In the genomic region with DNA sequence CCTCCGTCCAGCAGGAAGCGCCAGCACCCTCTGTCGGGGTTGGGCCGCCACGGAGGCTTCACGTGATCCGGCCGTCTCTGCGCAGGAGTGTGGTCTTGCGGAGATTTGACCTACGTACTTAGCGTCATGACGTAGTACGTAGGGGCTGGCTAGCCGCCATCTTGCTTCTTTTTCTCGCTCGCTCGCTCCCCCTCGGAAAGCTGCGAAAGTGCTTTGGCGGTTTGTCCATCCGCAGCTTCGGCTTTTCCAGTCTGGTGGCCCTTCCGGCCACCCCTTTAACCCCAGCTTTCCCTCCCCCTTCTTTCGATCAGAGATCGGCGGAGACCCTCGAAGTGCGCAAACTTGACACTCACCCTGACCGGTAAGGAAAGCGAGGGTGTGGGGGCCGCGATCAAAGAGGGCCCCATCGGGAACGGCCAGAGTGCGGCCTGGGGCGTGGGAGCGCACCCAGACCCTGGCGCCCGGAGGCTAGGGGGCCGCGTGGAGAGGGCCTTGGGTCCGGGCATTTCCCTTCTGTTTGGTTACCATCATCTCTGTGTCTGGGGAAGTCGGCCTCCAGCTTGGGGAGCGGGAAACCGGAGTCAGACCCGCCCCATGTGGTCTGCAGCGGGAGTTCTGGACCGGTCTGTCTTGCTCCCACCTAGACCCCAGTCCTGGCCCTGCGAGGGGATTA, we compare ENCODE assay signal across 1 cellular context.
A peak's percentile ranks its signal among the peaks of the same experiment; 100 is the strongest.
TF ChIP-seq lines count a peak whose summit lies in the region.

A gene (plus strand): TSS at position 156 of the 673 bp plus-strand sequence. CDS start 26,559 bp downstream, outside the sequence.

TF ChIP-seq in GM12878, 131 proteins besides CTCF, POLR2A, EP300 and RAD21 (continued from another document and continues in another):
- TF ChIP-seq, protein P1, sequence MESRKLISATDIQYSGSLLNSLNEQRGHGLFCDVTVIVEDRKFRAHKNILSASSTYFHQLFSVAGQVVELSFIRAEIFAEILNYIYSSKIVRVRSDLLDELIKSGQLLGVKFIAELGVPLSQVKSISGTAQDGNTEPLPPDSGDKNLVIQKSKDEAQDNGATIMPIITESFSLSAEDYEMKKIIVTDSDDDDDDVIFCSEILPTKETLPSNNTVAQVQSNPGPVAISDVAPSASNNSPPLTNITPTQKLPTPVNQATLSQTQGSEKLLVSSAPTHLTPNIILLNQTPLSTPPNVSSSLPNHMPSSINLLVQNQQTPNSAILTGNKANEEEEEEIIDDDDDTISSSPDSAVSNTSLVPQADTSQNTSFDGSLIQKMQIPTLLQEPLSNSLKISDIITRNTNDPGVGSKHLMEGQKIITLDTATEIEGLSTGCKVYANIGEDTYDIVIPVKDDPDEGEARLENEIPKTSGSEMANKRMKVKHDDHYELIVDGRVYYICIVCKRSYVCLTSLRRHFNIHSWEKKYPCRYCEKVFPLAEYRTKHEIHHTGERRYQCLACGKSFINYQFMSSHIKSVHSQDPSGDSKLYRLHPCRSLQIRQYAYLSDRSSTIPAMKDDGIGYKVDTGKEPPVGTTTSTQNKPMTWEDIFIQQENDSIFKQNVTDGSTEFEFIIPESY (IDR thresholded peaks at IDR 0.05): no peak
- TF ChIP-seq, protein P2, sequence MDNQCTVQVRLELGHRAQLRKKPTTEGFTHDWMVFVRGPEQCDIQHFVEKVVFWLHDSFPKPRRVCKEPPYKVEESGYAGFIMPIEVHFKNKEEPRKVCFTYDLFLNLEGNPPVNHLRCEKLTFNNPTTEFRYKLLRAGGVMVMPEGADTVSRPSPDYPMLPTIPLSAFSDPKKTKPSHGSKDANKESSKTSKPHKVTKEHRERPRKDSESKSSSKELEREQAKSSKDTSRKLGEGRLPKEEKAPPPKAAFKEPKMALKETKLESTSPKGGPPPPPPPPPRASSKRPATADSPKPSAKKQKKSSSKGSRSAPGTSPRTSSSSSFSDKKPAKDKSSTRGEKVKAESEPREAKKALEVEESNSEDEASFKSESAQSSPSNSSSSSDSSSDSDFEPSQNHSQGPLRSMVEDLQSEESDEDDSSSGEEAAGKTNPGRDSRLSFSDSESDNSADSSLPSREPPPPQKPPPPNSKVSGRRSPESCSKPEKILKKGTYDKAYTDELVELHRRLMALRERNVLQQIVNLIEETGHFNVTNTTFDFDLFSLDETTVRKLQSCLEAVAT (IDR thresholded peaks at IDR 0.05): peak; percentile 67; the same call in 1 of the 2 replicates
- TF ChIP-seq, protein P3, sequence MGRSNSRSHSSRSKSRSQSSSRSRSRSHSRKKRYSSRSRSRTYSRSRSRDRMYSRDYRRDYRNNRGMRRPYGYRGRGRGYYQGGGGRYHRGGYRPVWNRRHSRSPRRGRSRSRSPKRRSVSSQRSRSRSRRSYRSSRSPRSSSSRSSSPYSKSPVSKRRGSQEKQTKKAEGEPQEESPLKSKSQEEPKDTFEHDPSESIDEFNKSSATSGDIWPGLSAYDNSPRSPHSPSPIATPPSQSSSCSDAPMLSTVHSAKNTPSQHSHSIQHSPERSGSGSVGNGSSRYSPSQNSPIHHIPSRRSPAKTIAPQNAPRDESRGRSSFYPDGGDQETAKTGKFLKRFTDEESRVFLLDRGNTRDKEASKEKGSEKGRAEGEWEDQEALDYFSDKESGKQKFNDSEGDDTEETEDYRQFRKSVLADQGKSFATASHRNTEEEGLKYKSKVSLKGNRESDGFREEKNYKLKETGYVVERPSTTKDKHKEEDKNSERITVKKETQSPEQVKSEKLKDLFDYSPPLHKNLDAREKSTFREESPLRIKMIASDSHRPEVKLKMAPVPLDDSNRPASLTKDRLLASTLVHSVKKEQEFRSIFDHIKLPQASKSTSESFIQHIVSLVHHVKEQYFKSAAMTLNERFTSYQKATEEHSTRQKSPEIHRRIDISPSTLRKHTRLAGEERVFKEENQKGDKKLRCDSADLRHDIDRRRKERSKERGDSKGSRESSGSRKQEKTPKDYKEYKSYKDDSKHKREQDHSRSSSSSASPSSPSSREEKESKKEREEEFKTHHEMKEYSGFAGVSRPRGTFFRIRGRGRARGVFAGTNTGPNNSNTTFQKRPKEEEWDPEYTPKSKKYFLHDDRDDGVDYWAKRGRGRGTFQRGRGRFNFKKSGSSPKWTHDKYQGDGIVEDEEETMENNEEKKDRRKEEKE (IDR thresholded peaks at IDR 0.05): no peak
- TF ChIP-seq, protein P4, sequence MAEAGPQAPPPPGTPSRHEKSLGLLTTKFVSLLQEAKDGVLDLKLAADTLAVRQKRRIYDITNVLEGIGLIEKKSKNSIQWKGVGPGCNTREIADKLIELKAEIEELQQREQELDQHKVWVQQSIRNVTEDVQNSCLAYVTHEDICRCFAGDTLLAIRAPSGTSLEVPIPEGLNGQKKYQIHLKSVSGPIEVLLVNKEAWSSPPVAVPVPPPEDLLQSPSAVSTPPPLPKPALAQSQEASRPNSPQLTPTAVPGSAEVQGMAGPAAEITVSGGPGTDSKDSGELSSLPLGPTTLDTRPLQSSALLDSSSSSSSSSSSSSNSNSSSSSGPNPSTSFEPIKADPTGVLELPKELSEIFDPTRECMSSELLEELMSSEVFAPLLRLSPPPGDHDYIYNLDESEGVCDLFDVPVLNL (IDR thresholded peaks at IDR 0.05; ENCODE audit: low read depth, low read length): no peak
- TF ChIP-seq BMI1 (IDR thresholded peaks at IDR 0.05; ENCODE audit: borderline replicate concordance) (no peak), POLR2AphosphoS2 (IDR thresholded peaks at IDR 0.05; ENCODE audit: low read depth, low read length) (no peak), CREB1 (IDR thresholded peaks at IDR 0.05; ENCODE audit: low read depth) (peak; percentile 94), NR2F1 (conservative IDR thresholded peaks at IDR 0.05) (peak; percentile 41), SUZ12 (IDR thresholded peaks at IDR 0.05; ENCODE audit: unreplicated experiment) (no peak), BCL11A (IDR thresholded peaks at IDR 0.05; ENCODE audit: low read depth, low read length) (peak; percentile 41; the same call in 1 of the 2 replicates), PAX5 (IDR thresholded peaks at IDR 0.05; ENCODE audit: borderline replicate concordance, low read depth, low read length) (no peak), NR2C1 (IDR thresholded peaks at IDR 0.05) (peak; percentile 70), HDAC6 (IDR thresholded peaks at IDR 0.05; ENCODE audit: unreplicated experiment) (no peak), MXI1 (IDR thresholded peaks at IDR 0.05; ENCODE audit: low read depth, low read length) (peak; percentile 63), CBFB (IDR thresholded peaks at IDR 0.05; ENCODE audit: low read depth) (peak; percentile 42; the same call in 1 of the 2 replicates), EED (IDR thresholded peaks at IDR 0.05; ENCODE audit: low read depth) (peak; percentile 24; the same call in 1 of the 2 replicates), SMARCA5 (IDR thresholded peaks at IDR 0.05) (peak; percentile 36), FOXM1 (IDR thresholded peaks at IDR 0.05; ENCODE audit: low read depth, low read length) (peak; percentile 32; the same call in 1 of the 2 replicates), PAX8 (IDR thresholded peaks at IDR 0.05) (no peak), NFYA (IDR thresholded peaks at IDR 0.05; ENCODE audit: borderline replicate concordance, low read depth, low read length) (no peak), STAT3 (IDR thresholded peaks at IDR 0.05; ENCODE audit: low read depth, low read length) (no peak), RAD51 (IDR thresholded peaks at IDR 0.05) (peak; percentile 98), BHLHE40 (IDR thresholded peaks at IDR 0.05; ENCODE audit: borderline replicate concordance in 1 of 2, low read depth in 2 of 2, low read length in 1 of 2) (peak; percentile 100)
- TF ChIP-seq, protein P5, sequence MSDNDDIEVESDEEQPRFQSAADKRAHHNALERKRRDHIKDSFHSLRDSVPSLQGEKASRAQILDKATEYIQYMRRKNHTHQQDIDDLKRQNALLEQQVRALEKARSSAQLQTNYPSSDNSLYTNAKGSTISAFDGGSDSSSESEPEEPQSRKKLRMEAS (IDR thresholded peaks at IDR 0.05; ENCODE audit: low read depth, low read length): peak; percentile 92
- TF ChIP-seq, protein P6, sequence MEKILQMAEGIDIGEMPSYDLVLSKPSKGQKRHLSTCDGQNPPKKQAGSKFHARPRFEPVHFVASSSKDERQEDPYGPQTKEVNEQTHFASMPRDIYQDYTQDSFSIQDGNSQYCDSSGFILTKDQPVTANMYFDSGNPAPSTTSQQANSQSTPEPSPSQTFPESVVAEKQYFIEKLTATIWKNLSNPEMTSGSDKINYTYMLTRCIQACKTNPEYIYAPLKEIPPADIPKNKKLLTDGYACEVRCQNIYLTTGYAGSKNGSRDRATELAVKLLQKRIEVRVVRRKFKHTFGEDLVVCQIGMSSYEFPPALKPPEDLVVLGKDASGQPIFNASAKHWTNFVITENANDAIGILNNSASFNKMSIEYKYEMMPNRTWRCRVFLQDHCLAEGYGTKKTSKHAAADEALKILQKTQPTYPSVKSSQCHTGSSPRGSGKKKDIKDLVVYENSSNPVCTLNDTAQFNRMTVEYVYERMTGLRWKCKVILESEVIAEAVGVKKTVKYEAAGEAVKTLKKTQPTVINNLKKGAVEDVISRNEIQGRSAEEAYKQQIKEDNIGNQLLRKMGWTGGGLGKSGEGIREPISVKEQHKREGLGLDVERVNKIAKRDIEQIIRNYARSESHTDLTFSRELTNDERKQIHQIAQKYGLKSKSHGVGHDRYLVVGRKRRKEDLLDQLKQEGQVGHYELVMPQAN (conservative IDR thresholded peaks at IDR 0.05): peak; percentile 82
- TF ChIP-seq, protein P7, sequence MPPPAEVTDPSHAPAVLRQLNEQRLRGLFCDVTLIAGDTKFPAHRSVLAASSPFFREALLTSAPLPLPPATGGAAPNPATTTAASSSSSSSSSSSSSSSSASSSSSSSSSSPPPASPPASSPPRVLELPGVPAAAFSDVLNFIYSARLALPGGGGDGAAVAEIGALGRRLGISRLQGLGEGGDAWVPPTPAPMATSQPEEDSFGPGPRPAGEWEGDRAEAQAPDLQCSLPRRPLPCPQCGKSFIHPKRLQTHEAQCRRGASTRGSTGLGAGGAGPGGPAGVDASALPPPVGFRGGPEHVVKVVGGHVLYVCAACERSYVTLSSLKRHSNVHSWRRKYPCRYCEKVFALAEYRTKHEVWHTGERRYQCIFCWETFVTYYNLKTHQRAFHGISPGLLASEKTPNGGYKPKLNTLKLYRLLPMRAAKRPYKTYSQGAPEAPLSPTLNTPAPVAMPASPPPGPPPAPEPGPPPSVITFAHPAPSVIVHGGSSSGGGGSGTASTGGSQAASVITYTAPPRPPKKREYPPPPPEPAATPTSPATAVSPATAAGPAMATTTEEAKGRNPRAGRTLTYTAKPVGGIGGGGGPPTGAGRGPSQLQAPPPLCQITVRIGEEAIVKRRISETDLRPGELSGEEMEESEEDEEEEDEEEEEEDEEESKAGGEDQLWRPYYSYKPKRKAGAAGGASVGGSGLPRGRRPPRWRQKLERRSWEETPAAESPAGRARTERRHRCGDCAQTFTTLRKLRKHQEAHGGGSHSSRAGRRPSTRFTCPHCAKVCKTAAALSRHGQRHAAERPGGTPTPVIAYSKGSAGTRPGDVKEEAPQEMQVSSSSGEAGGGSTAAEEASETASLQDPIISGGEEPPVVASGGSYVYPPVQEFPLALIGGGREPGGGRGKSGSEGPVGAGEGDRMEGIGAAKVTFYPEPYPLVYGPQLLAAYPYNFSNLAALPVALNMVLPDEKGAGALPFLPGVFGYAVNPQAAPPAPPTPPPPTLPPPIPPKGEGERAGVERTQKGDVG (CRISPR knock-in tag; IDR thresholded peaks at IDR 0.05): no peak
- TF ChIP-seq, protein P8, sequence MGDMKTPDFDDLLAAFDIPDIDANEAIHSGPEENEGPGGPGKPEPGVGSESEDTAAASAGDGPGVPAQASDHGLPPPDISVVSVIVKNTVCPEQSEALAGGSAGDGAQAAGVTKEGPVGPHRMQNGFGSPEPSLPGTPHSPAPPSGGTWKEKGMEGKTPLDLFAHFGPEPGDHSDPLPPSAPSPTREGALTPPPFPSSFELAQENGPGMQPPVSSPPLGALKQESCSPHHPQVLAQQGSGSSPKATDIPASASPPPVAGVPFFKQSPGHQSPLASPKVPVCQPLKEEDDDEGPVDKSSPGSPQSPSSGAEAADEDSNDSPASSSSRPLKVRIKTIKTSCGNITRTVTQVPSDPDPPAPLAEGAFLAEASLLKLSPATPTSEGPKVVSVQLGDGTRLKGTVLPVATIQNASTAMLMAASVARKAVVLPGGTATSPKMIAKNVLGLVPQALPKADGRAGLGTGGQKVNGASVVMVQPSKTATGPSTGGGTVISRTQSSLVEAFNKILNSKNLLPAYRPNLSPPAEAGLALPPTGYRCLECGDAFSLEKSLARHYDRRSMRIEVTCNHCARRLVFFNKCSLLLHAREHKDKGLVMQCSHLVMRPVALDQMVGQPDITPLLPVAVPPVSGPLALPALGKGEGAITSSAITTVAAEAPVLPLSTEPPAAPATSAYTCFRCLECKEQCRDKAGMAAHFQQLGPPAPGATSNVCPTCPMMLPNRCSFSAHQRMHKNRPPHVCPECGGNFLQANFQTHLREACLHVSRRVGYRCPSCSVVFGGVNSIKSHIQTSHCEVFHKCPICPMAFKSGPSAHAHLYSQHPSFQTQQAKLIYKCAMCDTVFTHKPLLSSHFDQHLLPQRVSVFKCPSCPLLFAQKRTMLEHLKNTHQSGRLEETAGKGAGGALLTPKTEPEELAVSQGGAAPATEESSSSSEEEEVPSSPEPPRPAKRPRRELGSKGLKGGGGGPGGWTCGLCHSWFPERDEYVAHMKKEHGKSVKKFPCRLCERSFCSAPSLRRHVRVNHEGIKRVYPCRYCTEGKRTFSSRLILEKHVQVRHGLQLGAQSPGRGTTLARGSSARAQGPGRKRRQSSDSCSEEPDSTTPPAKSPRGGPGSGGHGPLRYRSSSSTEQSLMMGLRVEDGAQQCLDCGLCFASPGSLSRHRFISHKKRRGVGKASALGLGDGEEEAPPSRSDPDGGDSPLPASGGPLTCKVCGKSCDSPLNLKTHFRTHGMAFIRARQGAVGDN (IDR thresholded peaks at IDR 0.05): peak; percentile 87
- TF ChIP-seq, protein P9, sequence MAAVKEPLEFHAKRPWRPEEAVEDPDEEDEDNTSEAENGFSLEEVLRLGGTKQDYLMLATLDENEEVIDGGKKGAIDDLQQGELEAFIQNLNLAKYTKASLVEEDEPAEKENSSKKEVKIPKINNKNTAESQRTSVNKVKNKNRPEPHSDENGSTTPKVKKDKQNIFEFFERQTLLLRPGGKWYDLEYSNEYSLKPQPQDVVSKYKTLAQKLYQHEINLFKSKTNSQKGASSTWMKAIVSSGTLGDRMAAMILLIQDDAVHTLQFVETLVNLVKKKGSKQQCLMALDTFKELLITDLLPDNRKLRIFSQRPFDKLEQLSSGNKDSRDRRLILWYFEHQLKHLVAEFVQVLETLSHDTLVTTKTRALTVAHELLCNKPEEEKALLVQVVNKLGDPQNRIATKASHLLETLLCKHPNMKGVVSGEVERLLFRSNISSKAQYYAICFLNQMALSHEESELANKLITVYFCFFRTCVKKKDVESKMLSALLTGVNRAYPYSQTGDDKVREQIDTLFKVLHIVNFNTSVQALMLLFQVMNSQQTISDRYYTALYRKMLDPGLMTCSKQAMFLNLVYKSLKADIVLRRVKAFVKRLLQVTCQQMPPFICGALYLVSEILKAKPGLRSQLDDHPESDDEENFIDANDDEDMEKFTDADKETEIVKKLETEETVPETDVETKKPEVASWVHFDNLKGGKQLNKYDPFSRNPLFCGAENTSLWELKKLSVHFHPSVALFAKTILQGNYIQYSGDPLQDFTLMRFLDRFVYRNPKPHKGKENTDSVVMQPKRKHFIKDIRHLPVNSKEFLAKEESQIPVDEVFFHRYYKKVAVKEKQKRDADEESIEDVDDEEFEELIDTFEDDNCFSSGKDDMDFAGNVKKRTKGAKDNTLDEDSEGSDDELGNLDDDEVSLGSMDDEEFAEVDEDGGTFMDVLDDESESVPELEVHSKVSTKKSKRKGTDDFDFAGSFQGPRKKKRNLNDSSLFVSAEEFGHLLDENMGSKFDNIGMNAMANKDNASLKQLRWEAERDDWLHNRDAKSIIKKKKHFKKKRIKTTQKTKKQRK (IDR thresholded peaks at IDR 0.05; ENCODE audit: low read depth, low read length): no peak
- TF ChIP-seq, protein P10, sequence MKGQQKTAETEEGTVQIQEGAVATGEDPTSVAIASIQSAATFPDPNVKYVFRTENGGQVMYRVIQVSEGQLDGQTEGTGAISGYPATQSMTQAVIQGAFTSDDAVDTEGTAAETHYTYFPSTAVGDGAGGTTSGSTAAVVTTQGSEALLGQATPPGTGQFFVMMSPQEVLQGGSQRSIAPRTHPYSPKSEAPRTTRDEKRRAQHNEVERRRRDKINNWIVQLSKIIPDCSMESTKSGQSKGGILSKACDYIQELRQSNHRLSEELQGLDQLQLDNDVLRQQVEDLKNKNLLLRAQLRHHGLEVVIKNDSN (IDR thresholded peaks at IDR 0.05; ENCODE audit: borderline replicate concordance, extremely low read length, insufficient read depth, low read depth, low read length): peak; percentile 96
